ENCODE assay signal across 23 cellular contexts in genomic region chr9:125913551-125913950, GRCh38.
"Had no signal": no experiment of that assay in that cellular context is flagged by ENCODE, and none has a peak within 500 bp of the region (broad histone marks: within the 10 kb centered on the region; RNA-seq: fewer than 3 reads in every experiment).

No MANE protein-coding gene starts in this region.

- H3K4me3 ChIP-seq: colonic mucosa, left ventricle myocardium inferior, upper lobe of right lung had no signal

- H3K27ac ChIP-seq: colonic mucosa, epithelial cell of prostate, left ventricle myocardium inferior, upper lobe of right lung had no signal

- DNase-seq: activated CD4-positive, alpha-beta T cell treated with anti-CD3 and anti-CD28 coated beads, Interleukin-2, amount 10 ng/mL, durations not matched to agents 24 days and 14 days; activated CD8-positive, alpha-beta T cell treated with anti-CD3 and anti-CD28 coated beads for 36 hours; activated naive CD4-positive, alpha-beta T cell treated with Interleukin-2 at 50 U/mL for 16 hours; activated naive CD8-positive, alpha-beta T cell treated with anti-CD3 and anti-CD28 coated beads, Interleukin-2, amount 10 ng/mL, durations not matched to agents 7 days and 5 days; activated T-cell treated with anti-CD3 and anti-CD28 coated beads, Interleukin-2, amount 50 U/mL, for 1 hour; amygdala; caudate nucleus; colonic mucosa; endodermal cell; foreskin melanocyte; head of caudate nucleus; left ventricle myocardium inferior; mammary epithelial cell; midbrain; nephron progenitor cell; occipital lobe; retina; stimulated activated CD4-positive, alpha-beta T cell treated with anti-CD3 and anti-CD28 coated beads, Interleukin-12 subunit alpha, Interleukin-12 subunit beta, amount 100 ng/mL, for 4 hours; stimulated activated CD4-positive, alpha-beta T cell treated with anti-CD3 and anti-CD28 coated beads, Interleukin-1b, Interleukin-23, amount 100 ng/mL, for 48 hours; stimulated activated CD8-positive, alpha-beta memory T cell treated with anti-CD3 and anti-CD28 coated beads, Interleukin-4, amount 100 ng/mL, for 48 hours; stimulated activated naive CD4-positive, alpha-beta T cell; upper lobe of right lung had no signal

- H3K27me3 ChIP-seq: colonic mucosa, upper lobe of right lung had no signal

- ATAC-seq: activated CD8-positive, alpha-beta T cell treated with anti-CD3 and anti-CD28 coated beads for 36 hours; upper lobe of right lung had no signal

- H3K9me3 ChIP-seq: colonic mucosa, left ventricle myocardium inferior, upper lobe of right lung had no signal

- H3K4me1 ChIP-seq: colonic mucosa, upper lobe of right lung had no signal

- H3K36me3 ChIP-seq: colonic mucosa had no signal
